ENCODE assay signal across 9 cellular contexts in genomic region chr1:173297798-173298391, GRCh38.
DNase-seq lines count a peak whose midpoint lies in the region; ATAC-seq and TF ChIP-seq lines count a peak whose summit lies in the region.
"Had no signal": no experiment of that assay in that cellular context is flagged by ENCODE, and none has a peak within 500 bp of the region (broad histone marks: within the 10 kb centered on the region; RNA-seq: fewer than 3 reads in every experiment).

No MANE protein-coding gene starts in this region.

- no peaks in the 10 kb centered on the region for H3K36me3 ChIP-seq in esophagus squamous epithelium

- TF ChIP-seq CTCF in GM13977 (IDR thresholded peaks at IDR 0.05; ENCODE audit: extremely low read depth, insufficient read depth, missing control alignments) (no peak), esophagus squamous epithelium (IDR thresholded peaks at IDR 0.05) (no peak)

- no peaks in the 10 kb centered on the region for H3K27me3 ChIP-seq in esophagus squamous epithelium

- in situ Hi-C loops in GM13977 (cut with MboI; ENCODE audit: low pct_unique_long_range_greater_than_20kb, low sequenced_read_pairs, unreplicated experiment), result no loop called here

- no peak for TF ChIP-seq POLR2A in esophagus squamous epithelium (IDR thresholded peaks at IDR 0.05)

- peak; percentile 46 for DNase-seq in GM13977 (ENCODE audit: low spot score)
- DNase-seq in astrocyte of the hippocampus (ENCODE audit: low read depth, low spot score), result peak; percentile 40
- no peak for DNase-seq in NCI-H446 treated with DMSO at 0.1 percent for 48 hours (lab: John Stamatoyannopoulos, UW)
- DNase-seq in NCI-H2107 (lab: John Stamatoyannopoulos, UW), result no peak
- no peak for DNase-seq in esophagus squamous epithelium (lab: John Stamatoyannopoulos, UW)
- no peak for DNase-seq in NCI-H774 (lab: John Stamatoyannopoulos, UW)
- DNase-seq: GDM1 had no signal

- H3K4me3 ChIP-seq in esophagus squamous epithelium, result no peak overlapping the region

- ATAC-seq in GM19455 (IDR thresholded peaks at IDR 0.05; ENCODE audit: unreplicated experiment) (peak; percentile 93), HG03108 (IDR thresholded peaks at IDR 0.05; ENCODE audit: unreplicated experiment) (peak; percentile 91)

- no peaks in the 10 kb centered on the region for H3K9me3 ChIP-seq in esophagus squamous epithelium

- H3K27ac ChIP-seq in esophagus squamous epithelium, result no peak overlapping the region

- WGBS in esophagus squamous epithelium, 2 donors, result 46 to 73% methylated on average over 4 of the region's 4 CpGs

- intact Hi-C loops in esophagus squamous epithelium (cut with DNase I), result no loop called here

- H3K4me1 ChIP-seq in esophagus squamous epithelium, result no peaks in the 10 kb centered on the region

Comparison
In these comparisons a context has a peak if more than half of its experiments do, and no peak if none do; other contexts are left out.
1. DNase-seq: peak in GM13977 (single experiment) and astrocyte of the hippocampus (single experiment); none in NCI-H446 treated with DMSO at 0.1 percent for 48 hours (single experiment), NCI-H2107 (single experiment), esophagus squamous epithelium (single experiment) and NCI-H774 (single experiment).